Comparison of ENCODE assay signal across 9 cellular contexts in genomic region chr3:113223831-113224240, GRCh38. TPM values are rescaled to one million over a fixed set of nuclear protein-coding genes. Genes with fewer than 3 reads are reported as not detected.
A peak's percentile ranks its signal among the peaks of the same experiment; 100 is the strongest.
DNase-seq lines count a peak whose midpoint lies in the region; ATAC-seq and TF ChIP-seq lines count a peak whose summit lies in the region.
"Had no signal": no experiment of that assay in that cellular context is flagged by ENCODE, and none has a peak within 500 bp of the region (broad histone marks: within the 10 kb centered on the region; RNA-seq: fewer than 3 reads in every experiment).

No MANE protein-coding gene starts in this region.

- H3K4me3 ChIP-seq in ectodermal cell (ENCODE audit: insufficient read depth, low read depth, low read length) (no peak overlapping the region), subcutaneous abdominal adipose tissue (ENCODE audit: low read depth in 1 of 5, low read length in 5 of 5) (peak overlapping the region in 3 of 5 donors; percentile 35 to 42 (median 38))

- H3K27ac ChIP-seq in ectodermal cell (ENCODE audit: insufficient read depth, low read depth, low read length, poor library complexity, severe bottlenecking) (peak overlapping the region; percentile 50), subcutaneous abdominal adipose tissue (ENCODE audit: low read depth, low read length) (no peak overlapping the region)

- no peak overlapping the region for H3K4me3 Mint-ChIP-seq in chondrocyte (ENCODE audit: unreplicated experiment)

- H3K36me3 Mint-ChIP-seq in chondrocyte (ENCODE audit: low read depth), result peaks cover 3% of the 10 kb centered on the region

- H3K9ac ChIP-seq in subcutaneous abdominal adipose tissue (ENCODE audit: low read length in 5 of 5), result no peak overlapping the region

- 91 to 92% methylated on average over 15 of the region's 15 CpGs for WGBS in ectodermal cell, 2 experiments

- H3K27ac Mint-ChIP-seq in chondrocyte (ENCODE audit: unreplicated experiment), result no peak overlapping the region

- DNase-seq in Right ventricle myocardium superior (no peak), Right ventricle myocardium inferior (ENCODE audit: missing footprints) (no peak), chondrocyte (ENCODE audit: low spot score) (no peak), NCI-H2227 treated with DMSO at 0.1 percent for 48 hours (lab: John Stamatoyannopoulos, UW) (no peak), NCI-H2171 (lab: John Stamatoyannopoulos, UW) (no peak)
- DNase-seq: cerebellar nuclear complex had no signal

- intact Hi-C loops in Right ventricle myocardium superior (cut with DNase I), result no loop called here
- intact Hi-C loops in Right ventricle myocardium inferior (cut with DNase I), result no loop called here

- H3K27me3 ChIP-seq in ectodermal cell (ENCODE audit: control insufficient read depth, insufficient read depth, low read length, poor library complexity, severe bottlenecking), result no peaks in the 10 kb centered on the region
- H3K27me3 ChIP-seq in subcutaneous abdominal adipose tissue (ENCODE audit: control insufficient read depth in 5 of 5, insufficient read depth in 4 of 5, low read length in 5 of 5), result peaks cover 0 to 5% (median 0%) of the 10 kb centered on the region in 5 donors

- TF ChIP-seq CTCF in chondrocyte (IDR thresholded peaks at IDR 0.05), result no peak

- peaks cover 63% of the 10 kb centered on the region for H3K36me3 ChIP-seq in ectodermal cell (ENCODE audit: control insufficient read depth, insufficient read depth, low read length)
- H3K36me3 ChIP-seq in subcutaneous abdominal adipose tissue (ENCODE audit: control insufficient read depth in 5 of 5, insufficient read depth in 5 of 5, low read length in 5 of 5), result peaks cover 0 to 4% (median 2%) of the 10 kb centered on the region in 5 donors

- H3K9me3 Mint-ChIP-seq in chondrocyte (ENCODE audit: low read depth), result no peaks in the 10 kb centered on the region

- peaks cover 9% of the 10 kb centered on the region for H3K4me1 Mint-ChIP-seq in chondrocyte (ENCODE audit: low read depth)

- H3K4me1 ChIP-seq in ectodermal cell (ENCODE audit: control insufficient read depth, insufficient read depth, low read length) (peaks cover 92% of the 10 kb centered on the region), subcutaneous abdominal adipose tissue (ENCODE audit: control insufficient read depth in 5 of 5, insufficient read depth in 5 of 5, low read length in 5 of 5) (peaks cover 0 to 16% (median 11%) of the 10 kb centered on the region in 5 donors)

- ATAC-seq in Right ventricle myocardium superior (ENCODE audit: poor library complexity), result peak; percentile 46
- ATAC-seq in Right ventricle myocardium inferior, result no peak
- ATAC-seq in HG03159 (IDR thresholded peaks at IDR 0.05; ENCODE audit: unreplicated experiment), result peak; percentile 86

- H3K9me3 ChIP-seq in ectodermal cell (ENCODE audit: control insufficient read depth, low read length), result no peaks in the 10 kb centered on the region
- no peaks in the 10 kb centered on the region for H3K9me3 ChIP-seq in subcutaneous abdominal adipose tissue (ENCODE audit: control insufficient read depth in 5 of 5, low read length in 5 of 5)

- H3K27me3 Mint-ChIP-seq in chondrocyte (ENCODE audit: low read depth), result no peaks in the 10 kb centered on the region

RNA-seq across cellular contexts. Expression of gene BOC, which starts 12.5 kb away (rescaled TPM):
- total RNA-seq in Right ventricle myocardium superior (7.4 TPM), Right ventricle myocardium inferior (7.1 TPM), chondrocyte (7.3 to 11.3 TPM (median 8.6 TPM) in 3 replicates)
- polyA plus RNA-seq in ectodermal cell (2013, experiment 1 of 4), result 278 TPM
- polyA plus RNA-seq in ectodermal cell (2013, experiment 2 of 4), result 240 TPM
- polyA plus RNA-seq in ectodermal cell (2013, experiment 3 of 4), result 186 TPM
- polyA plus RNA-seq in ectodermal cell (2013, experiment 4 of 4), result 200 TPM
